15 cellular contexts compared by ENCODE assay signal in the genomic region with DNA sequence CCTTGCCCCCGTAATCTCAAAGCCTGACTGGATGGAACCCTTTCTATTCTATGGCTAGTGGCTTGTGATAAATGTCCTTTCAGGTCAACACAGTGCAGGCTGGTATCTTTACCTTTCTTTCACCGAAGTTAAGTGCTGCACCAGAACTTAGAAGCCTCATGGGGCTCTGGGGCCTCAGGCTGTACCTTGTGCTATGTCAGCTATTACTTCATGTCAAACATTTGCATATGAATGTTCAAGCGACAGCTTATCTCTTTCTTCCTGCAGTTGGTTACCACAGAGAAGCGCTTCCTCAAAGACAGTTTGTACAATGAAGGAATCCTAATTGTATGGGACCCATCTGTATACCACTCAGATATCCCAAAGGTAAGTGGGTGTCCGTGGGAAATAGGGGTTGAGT.
DNase-seq lines count a peak whose midpoint lies in the region; ATAC-seq and TF ChIP-seq lines count a peak whose summit lies in the region.
"Had no signal": no experiment of that assay in that cellular context is flagged by ENCODE, and none has a peak within 500 bp of the region (broad histone marks: within the 10 kb centered on the region; RNA-seq: fewer than 3 reads in every experiment).

No MANE protein-coding gene starts in this region.

- no peaks in the 10 kb centered on the region for H3K27me3 ChIP-seq in HL-60 (ENCODE audit: insufficient read depth, poor library complexity, severe bottlenecking)
- H3K27me3 ChIP-seq: gastrocnemius medialis, ovary had no signal

- no peak for ATAC-seq in HG03457 (IDR thresholded peaks at IDR 0.05; ENCODE audit: unreplicated experiment)
- ATAC-seq: effector memory CD8-positive, alpha-beta T cell; gastrocnemius medialis had no signal

- DNase-seq in DMS 273 (lab: John Stamatoyannopoulos, UW; ENCODE audit: unreplicated experiment), result peak; percentile 27
- no peak for DNase-seq in DMS 273 treated with DMSO at 0.1 percent for 48 hours (lab: John Stamatoyannopoulos, UW)
- DNase-seq in HL-60 (ENCODE audit: low read depth in 1 of 2, low spot score in 1 of 2), result peak in 1 of 2 experiments; percentile 49
- DNase-seq in OCI-M1 (lab: John Stamatoyannopoulos, UW), result peak; percentile 70
- DNase-seq in germinal center (ENCODE audit: low spot score), result peak; percentile 55
- no peak for DNase-seq in NCI-H187 treated with DMSO at 0.1 percent for 48 hours (lab: John Stamatoyannopoulos, UW)
- DNase-seq in iPS-NIHi7 (ENCODE audit: extremely low spot score), result no peak
- DNase-seq: effector memory CD8-positive, alpha-beta T cell; gastrocnemius medialis; midbrain; ovary; T-helper 1 cell had no signal

- no peak for TF ChIP-seq CTCF in HL-60 (IDR thresholded peaks at IDR 0.05; ENCODE audit: insufficient read depth, low read length)

- peak overlapping the region; percentile 41 for H3K27ac ChIP-seq in HL-60 (replicated peaks)
- H3K27ac ChIP-seq: 22Rv1, gastrocnemius medialis, ovary had no signal

- no peak overlapping the region for H3K4me3 ChIP-seq in HL-60 (replicated peaks; ENCODE audit: insufficient read depth, low read length)
- H3K4me3 ChIP-seq: gastrocnemius medialis, ovary, smooth muscle cell had no signal

Comparison
In these comparisons a context has a peak if more than half of its experiments do, and no peak if none do; other contexts are left out.
1. DNase-seq: peak in DMS 273 (single experiment), OCI-M1 (single experiment) and germinal center (single experiment); none in DMS 273 treated with DMSO at 0.1 percent for 48 hours (single experiment), NCI-H187 treated with DMSO at 0.1 percent for 48 hours (single experiment) and iPS-NIHi7 (single experiment).